8 cellular contexts compared by ENCODE assay signal in the genomic region with DNA sequence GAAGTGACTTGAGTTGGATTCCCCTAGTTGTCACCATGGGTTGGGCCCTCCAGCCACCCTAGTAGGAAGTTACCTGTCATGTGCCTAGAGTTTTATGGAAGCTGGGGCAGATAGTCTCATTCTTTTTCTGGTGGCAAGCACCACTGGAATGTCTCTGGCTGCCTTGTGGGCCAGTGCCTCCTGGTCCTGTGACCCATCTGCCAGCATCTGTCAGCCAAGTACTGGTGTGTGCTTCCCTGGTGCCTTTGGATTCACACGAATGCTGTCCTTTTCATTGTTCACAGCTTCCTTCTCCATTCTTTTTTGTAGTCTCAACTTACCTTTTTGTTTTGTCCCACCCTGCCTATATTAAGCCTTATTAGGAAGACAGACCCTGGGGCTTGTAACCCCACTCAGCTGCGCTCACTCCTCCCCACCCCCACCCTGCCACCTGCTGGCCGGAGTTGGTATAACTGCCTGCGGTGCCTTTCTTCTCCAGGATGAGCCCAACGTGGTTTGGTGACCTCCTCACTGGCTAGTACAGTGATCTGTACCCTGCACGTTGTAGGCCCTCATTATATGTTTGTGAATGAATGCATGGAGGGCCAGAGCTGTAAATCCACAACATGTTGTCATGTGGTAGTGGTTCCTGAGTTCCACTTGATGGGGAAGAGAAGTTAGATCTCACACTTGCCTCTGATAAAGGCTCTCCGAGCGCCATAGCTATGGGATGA.
A peak's percentile ranks its signal among the peaks of the same experiment; 100 is the strongest.
DNase-seq lines count a peak whose midpoint lies in the region; ATAC-seq and TF ChIP-seq lines count a peak whose summit lies in the region.

No MANE protein-coding gene starts in this region.

- intact Hi-C loops in stomach (cut with DNase I; ENCODE audit: low total_unique reads) (loop anchor here (10.0 kb wide), 1 partner anchor 68 kb away; no protein-coding TSS in a partner anchor), posterior vena cava (cut with DNase I) (loop anchor here in 1 of 2 donors (5.0 kb wide), 2 partner anchors 64 to 131 kb away; no protein-coding TSS in a partner anchor)

- no peak for TF ChIP-seq POLR2A in stomach (IDR thresholded peaks at IDR 0.05)

- H3K36me3 ChIP-seq in MM.1S (replicated peaks; ENCODE audit: insufficient read depth, low read length), result no peaks in the 10 kb centered on the region
- peaks cover 0 to 7% (median 0%) of the 10 kb centered on the region in 4 donors for H3K36me3 ChIP-seq in stomach

- peak; percentile 61 for DNase-seq in Daoy (ENCODE audit: low read depth)
- peak; percentile 37 for DNase-seq in MM.1S
- DNase-seq in activated CD4-positive, alpha-beta T cell treated with anti-CD3 and anti-CD28 coated beads for 4 hours, result peak; percentile 14 to 51
- peak; percentile 31 for DNase-seq in effector CD4-positive, alpha-beta T cell
- DNase-seq in naive B cell, result no peak
- peak; percentile 56 for DNase-seq in stomach
- no peak for DNase-seq in posterior vena cava (ENCODE audit: low spot score)

- no peak for TF ChIP-seq EP300 in stomach (IDR thresholded peaks at IDR 0.05)

- peaks cover 35 to 64% (median 53%) of the 10 kb centered on the region in 3 donors for H3K27me3 Mint-ChIP-seq in naive B cell

- H2AFZ ChIP-seq in MM.1S (ENCODE audit: low read length), result no peak overlapping the region

- peaks cover 89% of the 10 kb centered on the region for H3K27me3 ChIP-seq in MM.1S (replicated peaks; ENCODE audit: insufficient read depth, low read length)
- peaks cover 0 to 48% (median 26%) of the 10 kb centered on the region in 3 donors for H3K27me3 ChIP-seq in stomach

- H3K9me3 Mint-ChIP-seq in naive B cell, result peaks cover 0 to 2% (median 0%) of the 10 kb centered on the region in 7 donors

- H3K36me3 Mint-ChIP-seq in naive B cell, result no peaks in the 10 kb centered on the region

- H3K4me1 ChIP-seq in MM.1S (ENCODE audit: low read length) (no peaks in the 10 kb centered on the region), stomach (peaks cover 29 to 56% (median 46%) of the 10 kb centered on the region in 4 donors)

- H3K4me3 ChIP-seq in MM.1S (ENCODE audit: low read length) (no peak overlapping the region), stomach (no peak overlapping the region)

- peaks cover 8 to 32% (median 10%) of the 10 kb centered on the region in 3 donors for H3K4me1 Mint-ChIP-seq in naive B cell

- H4K20me1 ChIP-seq in MM.1S (ENCODE audit: insufficient read depth, low read length), result no peaks in the 10 kb centered on the region

- H3F3A ChIP-seq in MM.1S (ENCODE audit: insufficient read depth, low read length), result no peaks in the 10 kb centered on the region

- ATAC-seq in naive B cell (ENCODE audit: low read depth in 2 of 2) (peak; percentile 35 to 51), HG03159 (IDR thresholded peaks at IDR 0.05; ENCODE audit: unreplicated experiment) (no peak)

- H3K27ac Mint-ChIP-seq in naive B cell, result peak overlapping the region in 1 of 6 donors; percentile 4

- H3K9ac ChIP-seq in MM.1S (ENCODE audit: low read length), result no peak overlapping the region

- no peaks in the 10 kb centered on the region for H3K79me2 ChIP-seq in MM.1S (ENCODE audit: low read length)

- H3K9me3 ChIP-seq in MM.1S (replicated peaks; ENCODE audit: insufficient read depth, low read length) (no peaks in the 10 kb centered on the region), stomach (no peaks in the 10 kb centered on the region)

- H3K4me2 ChIP-seq in MM.1S (ENCODE audit: low read depth, low read length), result no peak overlapping the region

- peak overlapping the region in 4 of 8 donors; percentile 61 to 79 (median 65) for H3K4me3 Mint-ChIP-seq in naive B cell

- H3K27ac ChIP-seq in MM.1S (ENCODE audit: low read length) (no peak overlapping the region), stomach (no peak overlapping the region)

- 28 to 33% (median 30%) methylated on average over 8 of the region's 8 CpGs for WGBS in stomach, 5 donors

- H3K9me2 ChIP-seq in MM.1S (replicated peaks; ENCODE audit: insufficient read depth, low read length), result no peaks in the 10 kb centered on the region

- peak; percentile 90 for TF ChIP-seq CTCF in MM.1S (IDR thresholded peaks at IDR 0.05; ENCODE audit: low read length)
- peak in 5 of 7 experiments; percentile 86 to 96 (median 93) for TF ChIP-seq CTCF in stomach (IDR thresholded peaks at IDR 0.05)

Comparison
In these comparisons a context has a peak if more than half of its experiments do, and no peak if none do; other contexts are left out.
1. DNase-seq: peak in Daoy (single experiment), MM.1S (single experiment), activated CD4-positive, alpha-beta T cell treated with anti-CD3 and anti-CD28 coated beads for 4 hours (2 of 2), effector CD4-positive, alpha-beta T cell (single experiment) and stomach (single experiment); none in naive B cell (single experiment) and posterior vena cava (single experiment).